Comparison of ENCODE assay signal across 10 cellular contexts in the genomic region with DNA sequence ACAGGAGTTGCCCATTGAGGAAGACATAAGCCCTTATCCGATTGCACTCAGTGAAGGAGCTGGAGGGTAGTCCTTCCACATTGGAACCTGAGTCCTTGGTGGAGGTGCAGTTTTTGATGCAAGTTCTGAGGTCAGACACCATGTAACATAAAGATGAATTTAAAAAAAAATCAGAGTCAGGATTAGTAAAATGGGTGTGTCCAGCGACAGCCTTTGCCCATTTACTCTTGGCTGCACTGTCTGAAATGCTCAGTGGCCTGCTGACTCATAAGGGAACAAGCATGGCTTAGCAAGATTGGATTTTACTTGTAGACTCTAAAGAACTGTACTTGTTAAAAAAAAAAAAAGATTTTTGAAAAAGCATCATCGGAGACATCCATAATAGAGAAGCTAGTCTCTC.
A peak's percentile ranks its signal among the peaks of the same experiment; 100 is the strongest.
DNase-seq lines count a peak whose midpoint lies in the region; ATAC-seq and TF ChIP-seq lines count a peak whose summit lies in the region.
"Had no signal": no experiment of that assay in that cellular context is flagged by ENCODE, and none has a peak within 500 bp of the region (broad histone marks: within the 10 kb centered on the region; RNA-seq: fewer than 3 reads in every experiment).

No MANE protein-coding gene starts in this region.

- DNase-seq in GM12864 (ENCODE audit: low read depth) (peak; percentile 27), MM.1S (no peak), epithelial cell of prostate (ENCODE audit: low read depth, low spot score) (no peak), smooth muscle cell (lab: John Stamatoyannopoulos, UW; ENCODE audit: unreplicated experiment) (no peak), ureter (ENCODE audit: low spot score) (no peak), Right ventricle myocardium inferior (ENCODE audit: missing footprints) (no peak)
- DNase-seq: activated naive CD4-positive, alpha-beta T cell treated with anti-CD3 and anti-CD28 coated beads for 36 hours; effector CD8-positive, alpha-beta T cell had no signal

- H3K9ac ChIP-seq in MM.1S (ENCODE audit: low read length) (no peak overlapping the region), smooth muscle cell (ENCODE audit: low read depth) (no peak overlapping the region)

- ATAC-seq in Right ventricle myocardium inferior (no peak), HG03469 (IDR thresholded peaks at IDR 0.05; ENCODE audit: unreplicated experiment) (no peak)

- peaks cover 10% of the 10 kb centered on the region; the same call in 1 of the 2 replicates for H3F3A ChIP-seq in MM.1S (ENCODE audit: insufficient read depth, low read length)
- H3F3A ChIP-seq in smooth muscle cell (ENCODE audit: low read depth), result no peaks in the 10 kb centered on the region

- H3K9me3 ChIP-seq in MM.1S (replicated peaks; ENCODE audit: insufficient read depth, low read length) (no peaks in the 10 kb centered on the region), smooth muscle cell (replicated peaks; ENCODE audit: low read depth) (no peaks in the 10 kb centered on the region)

- 84% methylated on average over 3 of the region's 3 CpGs for WGBS in smooth muscle cell (ENCODE audit: low lambda C conversion rate)

- H3K36me3 ChIP-seq in MM.1S (replicated peaks; ENCODE audit: insufficient read depth, low read length), result no peaks in the 10 kb centered on the region
- H3K36me3 ChIP-seq in smooth muscle cell (ENCODE audit: low read depth), result no peaks in the 10 kb centered on the region

- H3K4me3 ChIP-seq in GM12864 (ENCODE audit: low read depth, low read length) (peak overlapping the region; percentile 1; the same call in 1 of the 2 replicates), MM.1S (ENCODE audit: low read length) (peak overlapping the region; percentile 25; the same call in 1 of the 2 replicates), smooth muscle cell (peak overlapping the region; percentile 54)

- H3K27ac ChIP-seq in MM.1S (ENCODE audit: low read length), result no peak overlapping the region
- H3K27ac ChIP-seq in epithelial cell of prostate, result peak overlapping the region; percentile 72
- H3K27ac ChIP-seq in smooth muscle cell (ENCODE audit: low read depth), result no peak overlapping the region
- H3K27ac ChIP-seq: HL-60 had no signal

- H3K4me1 ChIP-seq in MM.1S (ENCODE audit: low read length), result peaks cover 35% of the 10 kb centered on the region
- peaks cover 24% of the 10 kb centered on the region for H3K4me1 ChIP-seq in smooth muscle cell (ENCODE audit: low read depth)

- H4K20me1 ChIP-seq in MM.1S (ENCODE audit: insufficient read depth, low read length), result no peaks in the 10 kb centered on the region
- H4K20me1 ChIP-seq in smooth muscle cell (ENCODE audit: low read depth), result no peaks in the 10 kb centered on the region

- H3K9me2 ChIP-seq in MM.1S (replicated peaks; ENCODE audit: insufficient read depth, low read length), result no peaks in the 10 kb centered on the region

- TF ChIP-seq CTCF in GM12864 (IDR thresholded peaks at IDR 0.05; ENCODE audit: low read depth, low read length, missing control alignments) (no peak), MM.1S (IDR thresholded peaks at IDR 0.05; ENCODE audit: low read length) (no peak), smooth muscle cell (IDR thresholded peaks at IDR 0.05; ENCODE audit: borderline replicate concordance, insufficient read depth, poor library complexity, severe bottlenecking) (no peak)

- intact Hi-C loops in Right ventricle myocardium inferior (cut with DNase I), result no loop called here

- H2AFZ ChIP-seq in MM.1S (ENCODE audit: low read length) (no peak overlapping the region), smooth muscle cell (ENCODE audit: low read depth) (no peak overlapping the region)

- H3K4me2 ChIP-seq in MM.1S (ENCODE audit: low read depth, low read length), result peak overlapping the region; percentile 86
- peak overlapping the region; percentile 13 for H3K4me2 ChIP-seq in smooth muscle cell

- H3K27me3 ChIP-seq in MM.1S (replicated peaks; ENCODE audit: insufficient read depth, low read length) (0 out of 2 replicates have a peak, but pooled peaks cover 6% of the 10 kb centered on the region), smooth muscle cell (ENCODE audit: low read depth) (peaks cover 77% of the 10 kb centered on the region)

- H3K79me2 ChIP-seq in MM.1S (ENCODE audit: low read length) (peaks cover 42% of the 10 kb centered on the region), smooth muscle cell (ENCODE audit: low read depth) (no peaks in the 10 kb centered on the region)

Comparison
In these comparisons a context has a peak if more than half of its experiments do, and no peak if none do; other contexts are left out.
1. H3K4me3 ChIP-seq: peak in every context shown above with its lines; median percentile 54 in smooth muscle cell; 25 in MM.1S; 1 in GM12864.